22 cellular contexts compared by ENCODE assay signal in the genomic region with DNA sequence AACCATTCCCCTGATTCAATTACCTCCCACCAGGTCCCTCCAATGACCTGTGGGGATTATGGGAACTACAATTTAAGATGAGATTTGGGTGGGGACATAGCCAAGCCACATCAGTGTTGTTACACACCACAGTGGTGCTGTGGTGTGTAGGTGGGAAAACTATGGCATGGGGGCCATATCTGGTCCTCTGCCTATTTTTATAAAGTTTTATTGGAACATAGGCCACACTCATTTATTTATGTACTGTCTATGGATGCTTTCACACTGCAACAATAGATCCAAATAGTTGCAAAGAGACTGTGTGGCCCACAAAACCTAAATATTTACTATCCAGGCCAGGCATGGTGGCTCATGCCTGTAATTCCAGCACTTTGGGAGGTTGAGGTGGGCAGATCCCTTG. TPM values are rescaled to one million over a fixed set of nuclear protein-coding genes. Genes with fewer than 3 reads are reported as not detected.
DNase-seq lines count a peak whose midpoint lies in the region; ATAC-seq, FAIRE-seq and TF ChIP-seq lines count a peak whose summit lies in the region.
"Had no signal": no experiment of that assay in that cellular context is flagged by ENCODE, and none has a peak within 500 bp of the region (broad histone marks: within the 10 kb centered on the region; RNA-seq: fewer than 3 reads in every experiment).

No MANE protein-coding gene starts in this region.

- no peak for TF ChIP-seq POLR2A in A549 (IDR thresholded peaks at IDR 0.05; ENCODE audit: low read length)

- TF ChIP-seq CTCF in A549 (IDR thresholded peaks at IDR 0.05) = no peak
- TF ChIP-seq CTCF in PC-9 (conservative IDR thresholded peaks at IDR 0.05) = no peak

- no TSS peak for BruUV-seq in PC-9 (replicated peaks; lab: Mats Ljungman, UMichigan)

- no peak for ATAC-seq in A549
- ATAC-seq: CD8-positive, alpha-beta T cell; SK-N-SH treated with all-trans-retinoic acid at 6 μM for 48 hours had no signal

- intact Hi-C loops in PC-9 (cut with micrococcal nuclease; ENCODE audit: unreplicated experiment) = loop anchor here (5.0 kb wide), 1 partner anchor 58 kb away; no protein-coding TSS in a partner anchor

- DNase-seq in A549 (ENCODE audit: low read depth in 1 of 2, low spot score in 1 of 2) = no peak
- no peak for DNase-seq in PC-9
- DNase-seq in epithelial cell of prostate (ENCODE audit: low read depth, low spot score) = no peak
- no peak for DNase-seq in T-helper 2 cell
- DNase-seq in RKO (ENCODE audit: low spot score) = no peak
- no peak for DNase-seq in NCI-H748 treated with DMSO at 0.1 percent for 48 hours (lab: John Stamatoyannopoulos, UW)
- no peak for DNase-seq in HTR-8/SVneo (ENCODE audit: insufficient read length, low spot score)
- DNase-seq: CD8-positive, alpha-beta T cell; MM.1S; NCI-H1092 treated with DMSO at 0.1 percent for 48 hours; NCI-H146; NCI-H2029 treated with DMSO at 0.1 percent for 48 hours; NCI-H2171; NCI-H446 treated with DMSO at 0.1 percent for 48 hours; NCI-H69; SHP77 treated with DMSO at 0.1 percent for 48 hours had no signal

- H2AFZ ChIP-seq in PC-9 = no peak overlapping the region

- H3K36me3 ChIP-seq in PC-9 (ENCODE audit: low read depth) (0 out of 2 replicates have a peak, but pooled peaks cover 7% of the 10 kb centered on the region), rectal smooth muscle tissue (ENCODE audit: control insufficient read depth, insufficient read depth, low read length) (no peaks in the 10 kb centered on the region)

- H3K27me3 ChIP-seq in PC-9 (ENCODE audit: insufficient read depth, low read depth) (no peaks in the 10 kb centered on the region), rectal smooth muscle tissue (ENCODE audit: control insufficient read depth, insufficient read depth, low read length) (no peaks in the 10 kb centered on the region)
- H3K27me3 ChIP-seq: BLaER1 had no signal

- no peaks in the 10 kb centered on the region for H3K9me2 ChIP-seq in PC-9 (ENCODE audit: insufficient read depth)

- no peak for TF ChIP-seq EP300 in A549 (IDR thresholded peaks at IDR 0.05)

- TF ChIP-seq RAD21 in A549 (conservative IDR thresholded peaks at IDR 0.05 in 1 of 2, IDR thresholded peaks at IDR 0.05 in 1 of 2) = no peak

- CTCF ChIA-PET in A549 (lab: Yijun Ruan, JAX) (interaction anchor here (1.6 kb wide), 1 partner anchor 92 kb away, joined by 3 read pairs; no protein-coding TSS in a partner anchor), PC-9 (lab: Charles Lee) (no interaction called here)

- peaks cover 100% of the 10 kb centered on the region for H3K4me1 ChIP-seq in A549
- H3K4me1 ChIP-seq in PC-9 (replicated peaks; ENCODE audit: insufficient read depth) = peaks cover 73% of the 10 kb centered on the region
- peaks cover 32% of the 10 kb centered on the region for H3K4me1 ChIP-seq in rectal smooth muscle tissue (ENCODE audit: control insufficient read depth, insufficient read depth, low read length)

- H3K4me3 ChIP-seq in A549 = no peak overlapping the region
- no peak overlapping the region for H3K4me3 ChIP-seq in PC-9
- H3K4me3 ChIP-seq in rectal smooth muscle tissue (ENCODE audit: low read length) = no peak overlapping the region
- H3K4me3 ChIP-seq: BLaER1 had no signal

- H3K9ac ChIP-seq in rectal smooth muscle tissue (ENCODE audit: low read length) = no peak overlapping the region
- H3K9ac ChIP-seq: BLaER1 had no signal

- H3K79me2 ChIP-seq in PC-9 (ENCODE audit: low read depth) = peaks cover 98% of the 10 kb centered on the region

- H3K9me3 ChIP-seq in A549 (no peaks in the 10 kb centered on the region), PC-9 (ENCODE audit: insufficient read depth, low read depth) (no peaks in the 10 kb centered on the region)

- POLR2A ChIA-PET in A549 (lab: Yijun Ruan, JAX) (no interaction called here), PC-9 (lab: Charles Lee; ENCODE audit: unreplicated experiment) (no interaction called here)

- H3K4me2 ChIP-seq in A549 (0 out of 3 replicates have a peak overlapping the region, but pooled peaks have one; percentile 89), PC-9 (no peak overlapping the region)
- H3K4me2 ChIP-seq: BLaER1 had no signal

- peaks cover 64% of the 10 kb centered on the region for H3F3A ChIP-seq in PC-9 (ENCODE audit: insufficient read depth, low read depth)

- FAIRE-seq in A549 (lab: Jason Lieb, UNC) (no peak), HTR-8/SVneo (lab: Jason Lieb, UNC) (no peak)
- FAIRE-seq: GM12892, GM18507, H1 had no signal

- peaks cover 46% of the 10 kb centered on the region for H4K20me1 ChIP-seq in PC-9 (ENCODE audit: insufficient read depth)

- peak overlapping the region; percentile 72 to 81; a peak in 4 of 6 replicates for H3K27ac ChIP-seq in A549
- H3K27ac ChIP-seq in PC-9 = peak overlapping the region; percentile 16; the same call in 1 of the 2 replicates
- peak overlapping the region; percentile 92 for H3K27ac ChIP-seq in epithelial cell of prostate
- H3K27ac ChIP-seq in rectal smooth muscle tissue (ENCODE audit: low read depth, low read length) = peak overlapping the region; percentile 50
- H3K27ac ChIP-seq: BLaER1 had no signal

TF ChIP-seq in A549, 52 proteins besides CTCF, POLR2A, EP300 and RAD21 (continues in another document):
- TF ChIP-seq CEBPB (IDR thresholded peaks at IDR 0.05) (no peak), CHD4 (IDR thresholded peaks at IDR 0.05; ENCODE audit: borderline replicate concordance) (no peak), FOSL2 (IDR thresholded peaks at IDR 0.05) (no peak), FOSL2 (CRISPR knock-in tag; IDR thresholded peaks at IDR 0.05) (no peak), CBX8 (IDR thresholded peaks at IDR 0.05) (no peak), FOSB (CRISPR knock-in tag; IDR thresholded peaks at IDR 0.05) (no peak), CBX2 (IDR thresholded peaks at IDR 0.05; ENCODE audit: borderline replicate concordance, low read depth) (no peak), JUN (IDR thresholded peaks at IDR 0.05) (no peak)
- TF ChIP-seq, protein P1, sequence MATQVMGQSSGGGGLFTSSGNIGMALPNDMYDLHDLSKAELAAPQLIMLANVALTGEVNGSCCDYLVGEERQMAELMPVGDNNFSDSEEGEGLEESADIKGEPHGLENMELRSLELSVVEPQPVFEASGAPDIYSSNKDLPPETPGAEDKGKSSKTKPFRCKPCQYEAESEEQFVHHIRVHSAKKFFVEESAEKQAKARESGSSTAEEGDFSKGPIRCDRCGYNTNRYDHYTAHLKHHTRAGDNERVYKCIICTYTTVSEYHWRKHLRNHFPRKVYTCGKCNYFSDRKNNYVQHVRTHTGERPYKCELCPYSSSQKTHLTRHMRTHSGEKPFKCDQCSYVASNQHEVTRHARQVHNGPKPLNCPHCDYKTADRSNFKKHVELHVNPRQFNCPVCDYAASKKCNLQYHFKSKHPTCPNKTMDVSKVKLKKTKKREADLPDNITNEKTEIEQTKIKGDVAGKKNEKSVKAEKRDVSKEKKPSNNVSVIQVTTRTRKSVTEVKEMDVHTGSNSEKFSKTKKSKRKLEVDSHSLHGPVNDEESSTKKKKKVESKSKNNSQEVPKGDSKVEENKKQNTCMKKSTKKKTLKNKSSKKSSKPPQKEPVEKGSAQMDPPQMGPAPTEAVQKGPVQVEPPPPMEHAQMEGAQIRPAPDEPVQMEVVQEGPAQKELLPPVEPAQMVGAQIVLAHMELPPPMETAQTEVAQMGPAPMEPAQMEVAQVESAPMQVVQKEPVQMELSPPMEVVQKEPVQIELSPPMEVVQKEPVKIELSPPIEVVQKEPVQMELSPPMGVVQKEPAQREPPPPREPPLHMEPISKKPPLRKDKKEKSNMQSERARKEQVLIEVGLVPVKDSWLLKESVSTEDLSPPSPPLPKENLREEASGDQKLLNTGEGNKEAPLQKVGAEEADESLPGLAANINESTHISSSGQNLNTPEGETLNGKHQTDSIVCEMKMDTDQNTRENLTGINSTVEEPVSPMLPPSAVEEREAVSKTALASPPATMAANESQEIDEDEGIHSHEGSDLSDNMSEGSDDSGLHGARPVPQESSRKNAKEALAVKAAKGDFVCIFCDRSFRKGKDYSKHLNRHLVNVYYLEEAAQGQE (IDR thresholded peaks at IDR 0.05) = no peak
- TF ChIP-seq, protein P2, sequence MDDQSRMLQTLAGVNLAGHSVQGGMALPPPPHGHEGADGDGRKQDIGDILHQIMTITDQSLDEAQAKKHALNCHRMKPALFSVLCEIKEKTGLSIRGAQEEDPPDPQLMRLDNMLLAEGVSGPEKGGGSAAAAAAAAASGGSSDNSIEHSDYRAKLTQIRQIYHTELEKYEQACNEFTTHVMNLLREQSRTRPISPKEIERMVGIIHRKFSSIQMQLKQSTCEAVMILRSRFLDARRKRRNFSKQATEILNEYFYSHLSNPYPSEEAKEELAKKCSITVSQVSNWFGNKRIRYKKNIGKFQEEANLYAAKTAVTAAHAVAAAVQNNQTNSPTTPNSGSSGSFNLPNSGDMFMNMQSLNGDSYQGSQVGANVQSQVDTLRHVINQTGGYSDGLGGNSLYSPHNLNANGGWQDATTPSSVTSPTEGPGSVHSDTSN (IDR thresholded peaks at IDR 0.05) = no peak
- TF ChIP-seq, protein P3, sequence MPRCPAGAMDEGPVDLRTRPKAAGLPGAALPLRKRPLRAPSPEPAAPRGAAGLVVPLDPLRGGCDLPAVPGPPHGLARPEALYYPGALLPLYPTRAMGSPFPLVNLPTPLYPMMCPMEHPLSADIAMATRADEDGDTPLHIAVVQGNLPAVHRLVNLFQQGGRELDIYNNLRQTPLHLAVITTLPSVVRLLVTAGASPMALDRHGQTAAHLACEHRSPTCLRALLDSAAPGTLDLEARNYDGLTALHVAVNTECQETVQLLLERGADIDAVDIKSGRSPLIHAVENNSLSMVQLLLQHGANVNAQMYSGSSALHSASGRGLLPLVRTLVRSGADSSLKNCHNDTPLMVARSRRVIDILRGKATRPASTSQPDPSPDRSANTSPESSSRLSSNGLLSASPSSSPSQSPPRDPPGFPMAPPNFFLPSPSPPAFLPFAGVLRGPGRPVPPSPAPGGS (IDR thresholded peaks at IDR 0.05) = no peak
- TF ChIP-seq, protein P4, sequence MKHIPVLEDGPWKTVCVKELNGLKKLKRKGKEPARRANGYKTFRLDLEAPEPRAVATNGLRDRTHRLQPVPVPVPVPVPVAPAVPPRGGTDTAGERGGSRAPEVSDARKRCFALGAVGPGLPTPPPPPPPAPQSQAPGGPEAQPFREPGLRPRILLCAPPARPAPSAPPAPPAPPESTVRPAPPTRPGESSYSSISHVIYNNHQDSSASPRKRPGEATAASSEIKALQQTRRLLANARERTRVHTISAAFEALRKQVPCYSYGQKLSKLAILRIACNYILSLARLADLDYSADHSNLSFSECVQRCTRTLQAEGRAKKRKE (CRISPR knock-in tag; IDR thresholded peaks at IDR 0.05; ENCODE audit: low read depth) = no peak

RNA-seq across cellular contexts. Expression of a gene that starts 46.4 kb away (rescaled TPM):
- 387 and 439 TPM in 2 replicates for polyA plus RNA-seq in A549 (2011; rRNA removed)
- 153 and 161 TPM in 2 replicates for polyA plus RNA-seq in A549 (2012; cell fraction: cytosol; rRNA removed)
- 1,973 and 2,223 TPM in 2 replicates for polyA plus RNA-seq in A549 (2012; cell fraction: nucleus; rRNA removed)
- polyA plus RNA-seq in A549 (2017; fragmentation: RNase III; extraction: RNeasy Plus Mini Kit Qiagen cat#74134 plus additional on column Dnase treatment) = 235 to 282 TPM (median 257 TPM) in 3 replicates
- polyA minus RNA-seq in A549 (2011; rRNA and poly(A)+ RNA removed) = 1,159 and 1,213 TPM in 2 replicates
- total RNA-seq in PC-9 (2021) = 349 and 361 TPM in 2 replicates

Comparison
In these comparisons a context has a peak if more than half of its experiments do, and no peak if none do; other contexts are left out.
1. H3K27ac ChIP-seq: peak in every context shown above with its lines; median percentile 92 in epithelial cell of prostate; 76 in A549; 50 in rectal smooth muscle tissue; 16 in PC-9.